Comparison of ENCODE assay signal across 14 cellular contexts in genomic region chr16:14392960-14393359, GRCh38.
A peak's percentile ranks its signal among the peaks of the same experiment; 100 is the strongest.
DNase-seq lines count a peak whose midpoint lies in the region; ATAC-seq, FAIRE-seq and TF ChIP-seq lines count a peak whose summit lies in the region.
"Had no signal": no experiment of that assay in that cellular context is flagged by ENCODE, and none has a peak within 500 bp of the region (broad histone marks: within the 10 kb centered on the region; RNA-seq: fewer than 3 reads in every experiment).

No MANE protein-coding gene starts in this region.

- H3K79me2 ChIP-seq in MM.1S (ENCODE audit: low read length) (no peaks in the 10 kb centered on the region), GM12878 (ENCODE audit: control insufficient read depth, insufficient read depth, low read length) (no peaks in the 10 kb centered on the region)

- H3K4me2 ChIP-seq in IMR-90 (ENCODE audit: low read depth, low read length), result no peak overlapping the region
- H3K4me2 ChIP-seq in MM.1S (ENCODE audit: low read depth, low read length), result no peak overlapping the region
- no peak overlapping the region for H3K4me2 ChIP-seq in GM12878 (ENCODE audit: control insufficient read depth, insufficient read depth)
- H3K4me2 ChIP-seq in neuronal stem cell (ENCODE audit: insufficient read depth, low read length, poor library complexity, severe bottlenecking), result no peak overlapping the region

- H3K9ac ChIP-seq in IMR-90 (ENCODE audit: low read depth, low read length), result no peak overlapping the region
- no peak overlapping the region for H3K9ac ChIP-seq in MM.1S (ENCODE audit: low read length)
- H3K9ac ChIP-seq in GM12878 (ENCODE audit: control insufficient read depth, insufficient read depth, low read length), result no peak overlapping the region
- no peak overlapping the region for H3K9ac ChIP-seq in neuronal stem cell (ENCODE audit: low read depth, low read length, poor library complexity)
- H3K9ac ChIP-seq in colonic mucosa (ENCODE audit: low read depth in 2 of 2, low read length in 2 of 2), result no peak overlapping the region

- no peaks in the 10 kb centered on the region for H3K27me3 ChIP-seq in IMR-90 (ENCODE audit: control insufficient read depth, insufficient read depth, low read length)
- no peaks in the 10 kb centered on the region for H3K27me3 ChIP-seq in MM.1S (replicated peaks; ENCODE audit: insufficient read depth, low read length)
- no peaks in the 10 kb centered on the region for H3K27me3 ChIP-seq in GM12878 (replicated peaks in 1 of 2; ENCODE audit: control insufficient read depth in 2 of 2, insufficient read depth in 2 of 2, low read length in 1 of 2)
- no peaks in the 10 kb centered on the region for H3K27me3 ChIP-seq in neuronal stem cell (ENCODE audit: control insufficient read depth in 3 of 3, insufficient read depth in 3 of 3, low read depth in 1 of 3, low read length in 3 of 3)
- H3K27me3 ChIP-seq in colonic mucosa, result no peaks in the 10 kb centered on the region

- TF ChIP-seq EP300 in GM12878 (IDR thresholded peaks at IDR 0.05; ENCODE audit: borderline replicate concordance in 1 of 2, control insufficient read depth in 1 of 2, low read depth in 2 of 2, low read length in 2 of 2), result no peak

- no peak overlapping the region for H3K27ac Mint-ChIP-seq in chondrocyte (ENCODE audit: unreplicated experiment)
- H3K27ac Mint-ChIP-seq: IgD-negative memory B cell had no signal

- no peaks in the 10 kb centered on the region for H3F3A ChIP-seq in MM.1S (ENCODE audit: insufficient read depth, low read length)

- H3K9me3 ChIP-seq in IMR-90 (ENCODE audit: control insufficient read depth, insufficient read depth, low read length) (no peaks in the 10 kb centered on the region), MM.1S (replicated peaks; ENCODE audit: insufficient read depth, low read length) (no peaks in the 10 kb centered on the region), GM12878 (replicated peaks; ENCODE audit: control insufficient read depth, insufficient read depth, low read length) (no peaks in the 10 kb centered on the region), neuronal stem cell (replicated peaks in 1 of 2; ENCODE audit: control insufficient read depth in 2 of 2, insufficient read depth in 1 of 2, low read depth in 1 of 2, low read length in 2 of 2) (no peaks in the 10 kb centered on the region), colonic mucosa (no peaks in the 10 kb centered on the region)
- H3K9me3 ChIP-seq: Caco-2, HAP-1 had no signal

- RAD21 ChIA-PET in GM12878 (lab: Charles Lee; ENCODE audit: unreplicated experiment), result no interaction called here

- no peak overlapping the region for H2BK20ac ChIP-seq in IMR-90 (ENCODE audit: low read depth, low read length)

- ATAC-seq in IMR-90 (ENCODE audit: low read depth), result no peak
- ATAC-seq in GM12878, result peak; percentile 41; the same call in 1 of the 3 replicates

- H2BK12ac ChIP-seq in neuronal stem cell (ENCODE audit: low read length), result no peak overlapping the region

- H3K27ac ChIP-seq in IMR-90 (ENCODE audit: insufficient read depth, low read length) (no peak overlapping the region), MM.1S (ENCODE audit: low read length) (peak overlapping the region; percentile 17; the same call in 1 of the 2 replicates), GM12878 (ENCODE audit: control insufficient read depth, insufficient read depth) (no peak overlapping the region), neuronal stem cell (replicated peaks; ENCODE audit: low read length) (no peak overlapping the region), colonic mucosa (no peak overlapping the region)

- in situ Hi-C loops in IMR-90 (cut with MboI; ENCODE audit: low sequenced_read_pairs), result loop anchor here (10.0 kb wide), 1 partner anchor 88 kb away; no protein-coding TSS in a partner anchor
- in situ Hi-C loops in GM12878 (cut with MboI), result loop anchor here (5.0 kb wide), 1 partner anchor 36 kb away; no protein-coding TSS in a partner anchor

- SMC1A ChIA-PET in GM12878 (lab: Charles Lee; ENCODE audit: uncharacterized antibody, unreplicated experiment), result no interaction called here

- H3K18ac ChIP-seq in IMR-90 (ENCODE audit: low read depth, low read length) (no peak overlapping the region), neuronal stem cell (ENCODE audit: low read length) (peak overlapping the region; percentile 58)

- TF ChIP-seq POLR2A in IMR-90 (IDR thresholded peaks at IDR 0.05; ENCODE audit: low read depth, low read length), result no peak
- no peak for TF ChIP-seq POLR2A in GM12878 (IDR thresholded peaks at IDR 0.05; ENCODE audit: low read depth, low read length)

- no peaks in the 10 kb centered on the region for H3K36me3 ChIP-seq in IMR-90 (ENCODE audit: control insufficient read depth, insufficient read depth, low read length)
- no peaks in the 10 kb centered on the region for H3K36me3 ChIP-seq in MM.1S (replicated peaks; ENCODE audit: insufficient read depth, low read length)
- no peaks in the 10 kb centered on the region for H3K36me3 ChIP-seq in GM12878 (ENCODE audit: control insufficient read depth in 2 of 2, insufficient read depth in 2 of 2, low read length in 1 of 2)
- no peaks in the 10 kb centered on the region for H3K36me3 ChIP-seq in neuronal stem cell (replicated peaks in 1 of 2; ENCODE audit: control insufficient read depth in 2 of 2, insufficient read depth in 2 of 2, low read length in 2 of 2)
- no peaks in the 10 kb centered on the region for H3K36me3 ChIP-seq in colonic mucosa
- H3K36me3 ChIP-seq: HAP-1 had no signal

- H4K8ac ChIP-seq in IMR-90 (ENCODE audit: low read depth in 2 of 2, low read length in 2 of 2) (no peak overlapping the region), neuronal stem cell (ENCODE audit: low read depth, low read length) (no peak overlapping the region)

- dilution Hi-C loops in IMR-90 (cut with HindIII; ENCODE audit: low sequenced_read_pairs, unreplicated experiment), result no loop called here

- H3K23ac ChIP-seq in IMR-90 (ENCODE audit: low read depth, low read length), result no peak overlapping the region
- no peak overlapping the region for H3K23ac ChIP-seq in neuronal stem cell (ENCODE audit: low read depth, low read length, poor library complexity)

- H3K56ac ChIP-seq in IMR-90 (ENCODE audit: extremely low read depth, insufficient read depth, low read length), result no peak overlapping the region

- H2AFZ ChIP-seq in IMR-90 (replicated peaks; ENCODE audit: low read length, poor library complexity), result peak overlapping the region; percentile 65
- peak overlapping the region; percentile 48 for H2AFZ ChIP-seq in MM.1S (ENCODE audit: low read length)
- peak overlapping the region; percentile 26; the same call in 1 of the 2 replicates for H2AFZ ChIP-seq in GM12878 (ENCODE audit: control insufficient read depth, low read depth, low read length)
- H2AFZ ChIP-seq in neuronal stem cell (ENCODE audit: low read length), result no peak overlapping the region

- no peak overlapping the region for H2AK5ac ChIP-seq in IMR-90 (ENCODE audit: low read depth, low read length)
- no peak overlapping the region for H2AK5ac ChIP-seq in neuronal stem cell (ENCODE audit: low read depth, low read length)

- no peak overlapping the region for H4K5ac ChIP-seq in IMR-90 (ENCODE audit: low read depth, low read length)

- TF ChIP-seq RAD21 in IMR-90 (IDR thresholded peaks at IDR 0.05; ENCODE audit: low read length), result no peak
- TF ChIP-seq RAD21 in GM12878 (IDR thresholded peaks at IDR 0.05; ENCODE audit: insufficient read depth, low read depth, low read length), result no peak

- H2BK15ac ChIP-seq in IMR-90 (ENCODE audit: low read depth, low read length) (no peak overlapping the region), neuronal stem cell (ENCODE audit: low read length) (no peak overlapping the region)

- H3K4me1 Mint-ChIP-seq in chondrocyte (ENCODE audit: low read depth), result peaks cover 7% of the 10 kb centered on the region
- H3K4me1 Mint-ChIP-seq: CD8-positive, alpha-beta memory T cell; IgD-negative memory B cell had no signal

- intact Hi-C loops in IMR-90 (cut with micrococcal nuclease), result no loop called here
- intact Hi-C loops in GM12878 (cut with micrococcal nuclease; ENCODE audit: unreplicated experiment), result no loop called here
- intact Hi-C loops in colonic mucosa (cut with DNase I), result no loop called here

- H2BK5ac ChIP-seq in IMR-90 (ENCODE audit: low read depth, low read length, poor library complexity, severe bottlenecking), result no peak overlapping the region
- no peak overlapping the region for H2BK5ac ChIP-seq in neuronal stem cell (ENCODE audit: low read length)

- no peak overlapping the region for H3K4ac ChIP-seq in IMR-90 (ENCODE audit: low read depth, low read length)
- no peak overlapping the region for H3K4ac ChIP-seq in neuronal stem cell (ENCODE audit: low read length)

- H3K79me1 ChIP-seq in IMR-90 (ENCODE audit: low read depth in 1 of 2, low read length in 2 of 2) (no peaks in the 10 kb centered on the region), neuronal stem cell (ENCODE audit: low read depth, low read length) (no peaks in the 10 kb centered on the region)

- H3K9me1 ChIP-seq in IMR-90 (ENCODE audit: insufficient read depth, low read length), result no peaks in the 10 kb centered on the region

- no peak overlapping the region for H3K4me3 Mint-ChIP-seq in chondrocyte (ENCODE audit: unreplicated experiment)
- H3K4me3 Mint-ChIP-seq: CD8-positive, alpha-beta memory T cell; IgD-negative memory B cell had no signal

- H4K20me1 ChIP-seq in IMR-90 (ENCODE audit: insufficient read depth, low read length) (no peaks in the 10 kb centered on the region), MM.1S (ENCODE audit: insufficient read depth, low read length) (no peaks in the 10 kb centered on the region), GM12878 (ENCODE audit: control insufficient read depth, insufficient read depth) (no peaks in the 10 kb centered on the region)

- no peaks in the 10 kb centered on the region for H3K36me3 Mint-ChIP-seq in chondrocyte (ENCODE audit: low read depth)
- H3K36me3 Mint-ChIP-seq: CD8-positive, alpha-beta memory T cell had no signal

- BruUV-seq in IMR-90 (replicated peaks; lab: Mats Ljungman, UMichigan), result no TSS peak
- BruUV-seq in GM12878 (replicated peaks; lab: Mats Ljungman, UMichigan), result no TSS peak

- no peak for TF ChIP-seq CTCF in IMR-90 (conservative IDR thresholded peaks at IDR 0.05; ENCODE audit: low read depth, low read length)
- TF ChIP-seq CTCF in MM.1S (IDR thresholded peaks at IDR 0.05; ENCODE audit: low read length), result no peak
- TF ChIP-seq CTCF in GM12878 (IDR thresholded peaks at IDR 0.05 in 2 of 3, conservative IDR thresholded peaks at IDR 0.05 in 1 of 3; ENCODE audit: control insufficient read depth in 2 of 3, extremely low read depth in 1 of 3, insufficient read depth in 1 of 3, low read depth in 3 of 3, low read length in 3 of 3), result no peak
- TF ChIP-seq CTCF in chondrocyte (IDR thresholded peaks at IDR 0.05), result no peak
- no peak for TF ChIP-seq CTCF in colonic mucosa (IDR thresholded peaks at IDR 0.05)

- DNase-seq in IMR-90 (no peak), MM.1S (peak; percentile 47), GM12878 (ENCODE audit: low read depth, low spot score) (no peak), neuronal stem cell (ENCODE audit: low spot score) (no peak), chondrocyte (ENCODE audit: low spot score) (no peak), colonic mucosa (no peak)
- no peak for DNase-seq in stimulated activated naive CD4-positive, alpha-beta T cell treated with Interleukin-2 at 50 U/mL for 16 hours (lab: John Stamatoyannopoulos, UW)
- DNase-seq: Caco-2; CD8-positive, alpha-beta memory T cell; DND-41; GDM1 had no signal

- H4K91ac ChIP-seq in IMR-90 (ENCODE audit: insufficient read depth, low read depth, low read length) (no peak overlapping the region), neuronal stem cell (ENCODE audit: low read depth, low read length, poor library complexity) (no peak overlapping the region)

- 86% methylated on average over 5 of the region's 6 CpGs; no CpG with 5 or more reads in 1 of the 2 experiments for WGBS in IMR-90 (ENCODE audit: extremely low coverage in 2 of 2, insufficient read length in 1 of 2), 2 experiments
- WGBS in GM12878 (ENCODE audit: insufficient coverage, insufficient replicate concordance, low lambda C conversion rate, missing lambda C conversion rate), result 63% methylated on average over 6 of the region's 6 CpGs
- WGBS in neuronal stem cell (ENCODE audit: extremely low coverage in 2 of 2, insufficient read length in 2 of 2, insufficient replicate concordance in 1 of 2), 2 donors, result no CpG with 5 or more reads among the region's 6 CpGs

- H2BK120ac ChIP-seq in IMR-90 (ENCODE audit: low read depth, low read length) (no peak overlapping the region), neuronal stem cell (ENCODE audit: low read depth, low read length) (no peak overlapping the region)

- H3K27me3 Mint-ChIP-seq in chondrocyte (ENCODE audit: low read depth), result no peaks in the 10 kb centered on the region
- H3K27me3 Mint-ChIP-seq: CD8-positive, alpha-beta memory T cell; IgD-negative memory B cell had no signal

- no peak overlapping the region for H2AK9ac ChIP-seq in IMR-90 (replicated peaks; ENCODE audit: low read depth, low read length, poor library complexity)

- no peaks in the 10 kb centered on the region for H3K9me3 Mint-ChIP-seq in chondrocyte (ENCODE audit: low read depth)
- H3K9me3 Mint-ChIP-seq: CD8-positive, alpha-beta memory T cell; IgD-negative memory B cell had no signal

- H3K14ac ChIP-seq in IMR-90 (replicated peaks; ENCODE audit: low read depth, low read length) (no peak overlapping the region), neuronal stem cell (ENCODE audit: low read length) (no peak overlapping the region)

- H3K4me3 ChIP-seq in IMR-90 (ENCODE audit: insufficient read depth, low read depth, low read length) (no peak overlapping the region), MM.1S (ENCODE audit: low read length) (no peak overlapping the region), GM12878 (no peak overlapping the region), neuronal stem cell (ENCODE audit: low read length in 2 of 2) (no peak overlapping the region), colonic mucosa (no peak overlapping the region)
- H3K4me3 ChIP-seq: HAP-1 had no signal

- FAIRE-seq in GM12878 (lab: Jason Lieb, UNC), result no peak
- FAIRE-seq: H1 had no signal

- H3K9me2 ChIP-seq in MM.1S (replicated peaks; ENCODE audit: insufficient read depth, low read length), result no peaks in the 10 kb centered on the region

- CTCF ChIA-PET in IMR-90 (lab: Yijun Ruan, JAX) (interaction anchor here (0.6 kb wide), 1 partner anchor 1703 kb away, joined by 4 read pairs; no protein-coding TSS in a partner anchor), GM12878 (lab: Yijun Ruan, JAX) (interaction anchor here (0.6 kb wide), 1 partner anchor 54 kb away, joined by 4 read pairs; no protein-coding TSS in a partner anchor)

- POLR2A ChIA-PET in IMR-90 (lab: Charles Lee; ENCODE audit: unreplicated experiment), result no interaction called here
- POLR2A ChIA-PET in GM12878 (lab: Charles Lee), result no interaction called here

- no peaks in the 10 kb centered on the region for H3K4me1 ChIP-seq in IMR-90 (ENCODE audit: control insufficient read depth, insufficient read depth, low read length)
- H3K4me1 ChIP-seq in MM.1S (ENCODE audit: low read length), result peaks cover 10% of the 10 kb centered on the region
- H3K4me1 ChIP-seq in GM12878 (ENCODE audit: control insufficient read depth, insufficient read depth, low read length), result no peaks in the 10 kb centered on the region
- H3K4me1 ChIP-seq in neuronal stem cell (ENCODE audit: control insufficient read depth in 2 of 2, insufficient read depth in 1 of 2, low read depth in 1 of 2, low read length in 2 of 2), result no peaks in the 10 kb centered on the region
- no peaks in the 10 kb centered on the region for H3K4me1 ChIP-seq in colonic mucosa
- H3K4me1 ChIP-seq: Caco-2, HAP-1 had no signal
